In genomic region chr2:224165901-224166319, GRCh38 we compare ENCODE assay signal across 28 cellular contexts.
DNase-seq lines count a peak whose midpoint lies in the region; ATAC-seq and TF ChIP-seq lines count a peak whose summit lies in the region.
"Had no signal": no experiment of that assay in that cellular context is flagged by ENCODE, and none has a peak within 500 bp of the region (broad histone marks: within the 10 kb centered on the region; RNA-seq: fewer than 3 reads in every experiment).

No MANE protein-coding gene starts in this region.

- H3F3A ChIP-seq in PC-3 (ENCODE audit: low read length, unreplicated experiment) = no peaks in the 10 kb centered on the region

- TF ChIP-seq CTCF in PC-3 (conservative IDR thresholded peaks at IDR 0.05; ENCODE audit: low read depth, low read length) (no peak), colonic mucosa (IDR thresholded peaks at IDR 0.05) (no peak)

- peaks cover 34% of the 10 kb centered on the region for H3K4me1 ChIP-seq in PC-3 (ENCODE audit: insufficient read depth, low read length)
- peaks cover 54% of the 10 kb centered on the region for H3K4me1 ChIP-seq in skeletal muscle satellite cell (ENCODE audit: control insufficient read depth, insufficient read depth, low read length)
- H3K4me1 ChIP-seq in colonic mucosa = no peaks in the 10 kb centered on the region
- H3K4me1 ChIP-seq: psoas muscle, upper lobe of left lung had no signal

- H3K4me2 ChIP-seq in PC-3 (ENCODE audit: low read length) (peak overlapping the region; percentile 13; the same call in 1 of the 2 replicates), skeletal muscle satellite cell (ENCODE audit: low read length) (peak overlapping the region; percentile 61)

- H3K4me3 ChIP-seq in PC-3 (ENCODE audit: low read length) (no peak overlapping the region), skeletal muscle satellite cell (ENCODE audit: low read length) (no peak overlapping the region), colonic mucosa (no peak overlapping the region)
- H3K4me3 ChIP-seq: heart left ventricle, psoas muscle, upper lobe of left lung had no signal

- H3K27ac ChIP-seq in PC-3 (ENCODE audit: low read length) = no peak overlapping the region
- no peak overlapping the region for H3K27ac ChIP-seq in colonic mucosa
- H3K27ac ChIP-seq: psoas muscle, upper lobe of left lung had no signal

- intact Hi-C loops in PC-3 (cut with micrococcal nuclease) (loop anchor here (2.0 kb wide), 1 partner anchor 19 kb away; no protein-coding TSS in a partner anchor), colonic mucosa (cut with DNase I) (no loop called here)

- no peaks in the 10 kb centered on the region for H3K79me2 ChIP-seq in PC-3 (ENCODE audit: low read length)

- no peaks in the 10 kb centered on the region for H3K9me2 ChIP-seq in PC-3 (replicated peaks; ENCODE audit: low read length)

- H3K9me3 ChIP-seq in PC-3 (ENCODE audit: low read length) (no peaks in the 10 kb centered on the region), skeletal muscle satellite cell (replicated peaks; ENCODE audit: low read length) (no peaks in the 10 kb centered on the region), colonic mucosa (no peaks in the 10 kb centered on the region)
- H3K9me3 ChIP-seq: psoas muscle, upper lobe of left lung had no signal

- no peaks in the 10 kb centered on the region for H3K27me3 ChIP-seq in PC-3 (ENCODE audit: low read length)
- no peaks in the 10 kb centered on the region for H3K27me3 ChIP-seq in skeletal muscle satellite cell (ENCODE audit: control insufficient read depth, insufficient read depth, low read length)
- H3K27me3 ChIP-seq in colonic mucosa = no peaks in the 10 kb centered on the region
- H3K27me3 ChIP-seq: heart left ventricle, upper lobe of left lung had no signal

- no TSS peak for BruUV-seq in PC-3 (replicated peaks; lab: Mats Ljungman, UMichigan)

- CTCF ChIA-PET in PC-3 (lab: Charles Lee) = no interaction called here

- H3K36me3 ChIP-seq in PC-3 (ENCODE audit: low read depth, low read length) (no peaks in the 10 kb centered on the region), skeletal muscle satellite cell (ENCODE audit: insufficient read depth, low read length) (no peaks in the 10 kb centered on the region), colonic mucosa (no peaks in the 10 kb centered on the region)
- H3K36me3 ChIP-seq: heart left ventricle, upper lobe of left lung had no signal

- H4K20me1 ChIP-seq in PC-3 (ENCODE audit: low read length) = no peaks in the 10 kb centered on the region

- ATAC-seq in PC-3 = 0 out of 2 replicates have a peak, but pooled peaks have one; percentile 37
- ATAC-seq: effector memory CD8-positive, alpha-beta T cell; HCT116; naive thymus-derived CD4-positive, alpha-beta T cell; psoas muscle; stimulated activated memory B cell treated with anti-CD40 and anti-IgM and Interleukin-4, amounts not matched to agents 10 μg/mL and 1 μg/mL and 100 μg/mL, for 72 hours; WTC11 had no signal

- no peak overlapping the region for H3K9ac ChIP-seq in PC-3 (ENCODE audit: low read length)
- no peak overlapping the region for H3K9ac ChIP-seq in skeletal muscle satellite cell (ENCODE audit: low read depth, low read length)
- no peak overlapping the region for H3K9ac ChIP-seq in colonic mucosa (ENCODE audit: low read depth in 2 of 2, low read length in 2 of 2)

- peak; percentile 55 for DNase-seq in GM03348 (ENCODE audit: low spot score)
- DNase-seq in PC-3 = peak; percentile 33
- DNase-seq in fibroblast of peridontal ligament (ENCODE audit: extremely low read depth) = peak; percentile 76
- DNase-seq in activated T-cell treated with anti-CD3 and anti-CD28 coated beads, Interleukin-2, amount 50 U/mL, for 1 hour = no peak
- DNase-seq in colonic mucosa = no peak
- no peak for DNase-seq in activated CD8-positive, alpha-beta memory T cell treated with anti-CD3 and anti-CD28 coated beads, Interleukin-2, amount 50 U/mL, for 48 hours
- DNase-seq: activated CD4-positive, alpha-beta T cell treated with anti-CD3 and anti-CD28 coated beads, Interleukin-2, amount 10 ng/mL, durations not matched to agents 24 days and 14 days; activated CD8-positive, alpha-beta memory T cell treated with anti-CD3 and anti-CD28 coated beads for 24 hours; activated effector memory CD4-positive, alpha-beta T cell treated with Interleukin-2 at 50 U/mL for 16 hours; central memory CD4-positive, alpha-beta T cell; effector memory CD8-positive, alpha-beta T cell; foreskin melanocyte; heart left ventricle; midbrain; naive thymus-derived CD4-positive, alpha-beta T cell; NCI-H1092; NCI-H1694; NCI-H446 treated with DMSO at 0.1 percent for 48 hours; NCI-H774; psoas muscle; SIG-M5; substantia nigra; SW 1271; upper lobe of left lung had no signal

- no peak overlapping the region for H2AFZ ChIP-seq in PC-3 (ENCODE audit: low read length)

- POLR2A ChIA-PET in PC-3 (lab: Charles Lee; ENCODE audit: unreplicated experiment) = no interaction called here

Comparison
In these comparisons a context has a peak if more than half of its experiments do, and no peak if none do; other contexts are left out.
1. DNase-seq: peak in GM03348 (single experiment), PC-3 (single experiment) and fibroblast of peridontal ligament (single experiment); none in activated T-cell treated with anti-CD3 and anti-CD28 coated beads, Interleukin-2, amount 50 U/mL, for 1 hour (single experiment), colonic mucosa (single experiment) and activated CD8-positive, alpha-beta memory T cell treated with anti-CD3 and anti-CD28 coated beads, Interleukin-2, amount 50 U/mL, for 48 hours (single experiment).